8 cellular contexts compared by ENCODE assay signal in genomic region chr2:61853848-61854434, GRCh38. TPM values are rescaled to one million over a fixed set of nuclear protein-coding genes. Genes with fewer than 3 reads are reported as not detected.
DNase-seq lines count a peak whose midpoint lies in the region; ATAC-seq and TF ChIP-seq lines count a peak whose summit lies in the region.

FAM161A (minus strand) TSS chr2:61854060; CDS start chr2:61854041, 19 bp downstream.

- H4K20me1 ChIP-seq in DND-41 (ENCODE audit: insufficient read depth, low read length) (no peaks in the 10 kb centered on the region), fibroblast of lung (ENCODE audit: control insufficient read depth, extremely low read depth, insufficient read depth, low read length) (no peaks in the 10 kb centered on the region)

- peak within 1 kb of the TSS; percentile 96 for H3K4me2 ChIP-seq in DND-41 (ENCODE audit: insufficient read depth, low read length)
- peak within 1 kb of the TSS; percentile 95 for H3K4me2 ChIP-seq in fibroblast of lung (ENCODE audit: extremely low read depth, insufficient read depth, low read length)

- peak within 1 kb of the TSS; percentile 98 for H2AFZ ChIP-seq in DND-41 (ENCODE audit: low read depth, low read length)
- H2AFZ ChIP-seq in fibroblast of lung (ENCODE audit: low read length), result peak within 1 kb of the TSS; percentile 100

- H3K4me1 Mint-ChIP-seq in activated T-helper 1 cell treated with anti-CD3 and anti-CD28 coated beads, Interleukin-12 subunit alpha, Interleukin-12 subunit beta, Interleukin-2, Interleukin-4 antibody, amounts not matched to agents 30 ng/mL and 10 ng/mL and 1 ng/mL, durations not matched to agents 14 hours and 24 hours and 36 hours (ENCODE audit: low read depth), result peaks cover 23% of the 10 kb centered on the region
- H3K4me1 Mint-ChIP-seq in naive thymus-derived CD4-positive, alpha-beta T cell, result peaks cover 10 to 27% (median 17%) of the 10 kb centered on the region in 7 donors
- peaks cover 9% of the 10 kb centered on the region for H3K4me1 Mint-ChIP-seq in stimulated activated memory B cell treated with anti-CD40 and anti-IgM and Interleukin-4, amounts not matched to agents 10 μg/mL and 1 μg/mL and 100 μg/mL, for 72 hours

- no peak for TF ChIP-seq CTCF in DND-41 (IDR thresholded peaks at IDR 0.05; ENCODE audit: borderline replicate concordance, extremely low read depth, low read length, poor library complexity, severe bottlenecking)
- no peak for TF ChIP-seq CTCF in Panc1 (IDR thresholded peaks at IDR 0.05)
- TF ChIP-seq CTCF in fibroblast of lung (conservative IDR thresholded peaks at IDR 0.05 in 1 of 2, IDR thresholded peaks at IDR 0.05 in 1 of 2; ENCODE audit: low read depth in 1 of 2, low read length in 2 of 2), result no peak

- CTCF ChIA-PET in Panc1 (lab: Charles Lee), result no interaction called here
- CTCF ChIA-PET in naive thymus-derived CD4-positive, alpha-beta T cell (lab: Charles Lee), result interaction anchor here (0.9 to 1.1 kb wide), 2 partner anchors 188 to 718 kb away, joined by 3 to 6 read pairs; no protein-coding TSS in a partner anchor

- H3K36me3 ChIP-seq in DND-41 (ENCODE audit: insufficient read depth, low read length) (no peaks in the 10 kb centered on the region; the same call in 1 of the 2 replicates), Panc1 (ENCODE audit: control insufficient read depth, insufficient read depth, low read length) (no peaks in the 10 kb centered on the region), fibroblast of lung (ENCODE audit: control insufficient read depth, insufficient read depth, low read length) (no peaks in the 10 kb centered on the region)
- peaks cover 0 to 6% (median 0%) of the 10 kb centered on the region in 3 experiments for H3K36me3 ChIP-seq in naive thymus-derived CD4-positive, alpha-beta T cell (ENCODE audit: control insufficient read depth in 2 of 3, insufficient read depth in 3 of 3, low read length in 3 of 3)

- POLR2A ChIA-PET in Panc1 (lab: Charles Lee), result no interaction called here
- POLR2A ChIA-PET in naive thymus-derived CD4-positive, alpha-beta T cell (lab: Charles Lee), result interaction anchor here (1.0 to 1.8 kb wide), 8 partner anchors 9 to 1735 kb away, joined by 3 to 11 read pairs (median 5); partner anchors contain the start of genes COMMD1, MDH1, WDPCP and XPO1

- in situ Hi-C loops in Panc1 (cut with HindIII; ENCODE audit: low pct_unique_long_range_greater_than_20kb, low sequenced_read_pairs), result no loop called here

- intact Hi-C loops in Panc1 (cut with micrococcal nuclease; ENCODE audit: unreplicated experiment), result no loop called here
- intact Hi-C loops in activated T-helper 1 cell treated with anti-CD3 and anti-CD28 coated beads, Interleukin-12 subunit alpha, Interleukin-12 subunit beta, Interleukin-2, Interleukin-4 antibody, amounts not matched to agents 30 ng/mL and 10 ng/mL and 1 ng/mL, durations not matched to agents 14 hours and 24 hours and 36 hours (cut with micrococcal nuclease), result loop anchor here (1.0 to 10.0 kb wide), 14 partner anchors 15 to 1734 kb away; partner anchors contain the start of genes B3GNT2, CCT4, COMMD1 and EHBP1
- intact Hi-C loops in naive thymus-derived CD4-positive, alpha-beta T cell (cut with micrococcal nuclease), result loop anchor here (1.0 to 10.0 kb wide), 15 partner anchors 34 to 1734 kb away; partner anchors contain the start of genes CCT4 (in 2 of the 2), COMMD1 (in 2 of the 2), MDH1 (in 2 of the 2) and USP34 (in 2 of the 2)

- H3K9ac ChIP-seq in DND-41 (ENCODE audit: low read depth, low read length) (peak within 1 kb of the TSS; percentile 69), fibroblast of lung (ENCODE audit: insufficient read depth, low read length) (peak within 1 kb of the TSS; percentile 69)

- H3K4me3 Mint-ChIP-seq in activated T-helper 1 cell treated with anti-CD3 and anti-CD28 coated beads, Interleukin-12 subunit alpha, Interleukin-12 subunit beta, Interleukin-2, Interleukin-4 antibody, amounts not matched to agents 30 ng/mL and 10 ng/mL and 1 ng/mL, durations not matched to agents 14 hours and 24 hours and 36 hours, result peak within 1 kb of the TSS; percentile 98
- H3K4me3 Mint-ChIP-seq in naive thymus-derived CD4-positive, alpha-beta T cell, result peak within 1 kb of the TSS; percentile 92 to 99 (median 96)
- peak within 1 kb of the TSS; percentile 96 for H3K4me3 Mint-ChIP-seq in stimulated activated memory B cell treated with anti-CD40 and anti-IgM and Interleukin-4, amounts not matched to agents 10 μg/mL and 1 μg/mL and 100 μg/mL, for 72 hours

- peaks cover 6% of the 10 kb centered on the region for H3K36me3 Mint-ChIP-seq in activated T-helper 1 cell treated with anti-CD3 and anti-CD28 coated beads, Interleukin-12 subunit alpha, Interleukin-12 subunit beta, Interleukin-2, Interleukin-4 antibody, amounts not matched to agents 30 ng/mL and 10 ng/mL and 1 ng/mL, durations not matched to agents 14 hours and 24 hours and 36 hours (ENCODE audit: low read depth)
- H3K36me3 Mint-ChIP-seq in naive thymus-derived CD4-positive, alpha-beta T cell, result peaks cover 0 to 3% (median 0%) of the 10 kb centered on the region in 5 donors
- H3K36me3 Mint-ChIP-seq in stimulated activated memory B cell treated with anti-CD40 and anti-IgM and Interleukin-4, amounts not matched to agents 10 μg/mL and 1 μg/mL and 100 μg/mL, for 72 hours, result peaks cover 4% of the 10 kb centered on the region

- H3K27ac ChIP-seq in DND-41 (ENCODE audit: low read length) (peak within 1 kb of the TSS; percentile 88), Panc1 (ENCODE audit: low read length) (peak within 1 kb of the TSS; percentile 93), fibroblast of lung (ENCODE audit: insufficient read depth, low read length) (peak within 1 kb of the TSS; percentile 72)
- H3K27ac ChIP-seq in naive thymus-derived CD4-positive, alpha-beta T cell (ENCODE audit: low read depth, low read length), result peak within 1 kb of the TSS; percentile 77

- peak within 1 kb of the TSS; percentile 74 to 95 for H3K4me3 ChIP-seq in DND-41 (ENCODE audit: low read depth in 1 of 2, low read length in 2 of 2)
- peak within 1 kb of the TSS; percentile 95 to 99 for H3K4me3 ChIP-seq in Panc1 (ENCODE audit: low read depth in 2 of 2, low read length in 2 of 2)
- peak within 1 kb of the TSS; percentile 40 to 89 (median 66) for H3K4me3 ChIP-seq in fibroblast of lung (replicated peaks in 1 of 4; ENCODE audit: control extremely low read depth in 1 of 4, insufficient read depth in 1 of 4, low read depth in 3 of 4, low read length in 4 of 4)
- peak within 1 kb of the TSS; percentile 100 for H3K4me3 ChIP-seq in naive thymus-derived CD4-positive, alpha-beta T cell (ENCODE audit: low read length)

- H3K27me3 ChIP-seq in DND-41 (ENCODE audit: insufficient read depth, low read length, poor library complexity) (no peaks in the 10 kb centered on the region), Panc1 (ENCODE audit: control insufficient read depth, insufficient read depth, low read length) (no peaks in the 10 kb centered on the region), fibroblast of lung (ENCODE audit: control insufficient read depth, insufficient read depth, low read length) (no peaks in the 10 kb centered on the region)
- H3K27me3 ChIP-seq in naive thymus-derived CD4-positive, alpha-beta T cell (ENCODE audit: control insufficient read depth in 2 of 2, insufficient read depth in 2 of 2, low read length in 2 of 2), result no peaks in the 10 kb centered on the region

- H3K4me1 ChIP-seq in DND-41 (ENCODE audit: insufficient read depth, low read length) (peaks cover 20% of the 10 kb centered on the region), Panc1 (ENCODE audit: control insufficient read depth, insufficient read depth, low read length) (peaks cover 10% of the 10 kb centered on the region), fibroblast of lung (ENCODE audit: control insufficient read depth, extremely low read depth, insufficient read depth, low read length) (peaks cover 7% of the 10 kb centered on the region)
- peaks cover 4 to 6% of the 10 kb centered on the region in 2 donors for H3K4me1 ChIP-seq in naive thymus-derived CD4-positive, alpha-beta T cell (ENCODE audit: control insufficient read depth in 2 of 2, insufficient read depth in 2 of 2, low read length in 2 of 2)

- DNase-seq in DND-41 (peak; percentile 80), KG1 (lab: John Stamatoyannopoulos, UW) (peak; percentile 72), Panc1 (ENCODE audit: low read depth, low spot score) (peak; percentile 42), fibroblast of lung (ENCODE audit: low read depth in 2 of 2) (peak; percentile 79 to 85)
- peak; percentile 67 for DNase-seq in activated T-helper 1 cell treated with anti-CD3 and anti-CD28 coated beads, Interleukin-12 subunit alpha, Interleukin-12 subunit beta, Interleukin-2, Interleukin-4 antibody, amounts not matched to agents 30 ng/mL and 10 ng/mL and 1 ng/mL, durations not matched to agents 14 hours and 24 hours and 36 hours (ENCODE audit: low spot score)
- peak in 5 of 9 donors; percentile 58 to 83 (median 72) for DNase-seq in naive thymus-derived CD4-positive, alpha-beta T cell

- no peaks in the 10 kb centered on the region for H3K79me2 ChIP-seq in DND-41 (ENCODE audit: insufficient read depth, low read length)
- no peaks in the 10 kb centered on the region for H3K79me2 ChIP-seq in fibroblast of lung (ENCODE audit: control insufficient read depth, insufficient read depth, low read length)

- H3K9me3 Mint-ChIP-seq in activated T-helper 1 cell treated with anti-CD3 and anti-CD28 coated beads, Interleukin-12 subunit alpha, Interleukin-12 subunit beta, Interleukin-2, Interleukin-4 antibody, amounts not matched to agents 30 ng/mL and 10 ng/mL and 1 ng/mL, durations not matched to agents 14 hours and 24 hours and 36 hours, result no peaks in the 10 kb centered on the region
- H3K9me3 Mint-ChIP-seq in naive thymus-derived CD4-positive, alpha-beta T cell, result peaks cover 0 to 2% (median 0%) of the 10 kb centered on the region in 11 donors
- H3K9me3 Mint-ChIP-seq in stimulated activated memory B cell treated with anti-CD40 and anti-IgM and Interleukin-4, amounts not matched to agents 10 μg/mL and 1 μg/mL and 100 μg/mL, for 72 hours, result no peaks in the 10 kb centered on the region

- H3K27me3 Mint-ChIP-seq in activated T-helper 1 cell treated with anti-CD3 and anti-CD28 coated beads, Interleukin-12 subunit alpha, Interleukin-12 subunit beta, Interleukin-2, Interleukin-4 antibody, amounts not matched to agents 30 ng/mL and 10 ng/mL and 1 ng/mL, durations not matched to agents 14 hours and 24 hours and 36 hours (ENCODE audit: insufficient read depth), result no peaks in the 10 kb centered on the region
- no peaks in the 10 kb centered on the region for H3K27me3 Mint-ChIP-seq in naive thymus-derived CD4-positive, alpha-beta T cell
- H3K27me3 Mint-ChIP-seq in stimulated activated memory B cell treated with anti-CD40 and anti-IgM and Interleukin-4, amounts not matched to agents 10 μg/mL and 1 μg/mL and 100 μg/mL, for 72 hours, result no peaks in the 10 kb centered on the region

- no peaks in the 10 kb centered on the region for H3K9me3 ChIP-seq in DND-41 (ENCODE audit: insufficient read depth, low read length, severe bottlenecking)
- no peaks in the 10 kb centered on the region for H3K9me3 ChIP-seq in Panc1 (ENCODE audit: control insufficient read depth, insufficient read depth, low read depth, low read length)
- no peaks in the 10 kb centered on the region for H3K9me3 ChIP-seq in fibroblast of lung (ENCODE audit: control insufficient read depth, insufficient read depth, low read depth, low read length)
- no peaks in the 10 kb centered on the region for H3K9me3 ChIP-seq in naive thymus-derived CD4-positive, alpha-beta T cell (ENCODE audit: control insufficient read depth in 2 of 3, low read length in 3 of 3)

- ATAC-seq in DND-41 (ENCODE audit: insufficient read depth, low read depth) (peak; percentile 73), GM21786 (IDR thresholded peaks at IDR 0.05; ENCODE audit: unreplicated experiment) (peak; percentile 77), Panc1 (peak; percentile 95)
- peak; percentile 64 for ATAC-seq in naive thymus-derived CD4-positive, alpha-beta T cell
- peak; percentile 92 for ATAC-seq in stimulated activated memory B cell treated with anti-CD40 and anti-IgM and Interleukin-4, amounts not matched to agents 10 μg/mL and 1 μg/mL and 100 μg/mL, for 72 hours

- no TSS peak for BruUV-seq in Panc1 (replicated peaks; lab: Mats Ljungman, UMichigan)

- H3K27ac Mint-ChIP-seq in activated T-helper 1 cell treated with anti-CD3 and anti-CD28 coated beads, Interleukin-12 subunit alpha, Interleukin-12 subunit beta, Interleukin-2, Interleukin-4 antibody, amounts not matched to agents 30 ng/mL and 10 ng/mL and 1 ng/mL, durations not matched to agents 14 hours and 24 hours and 36 hours, result peak within 1 kb of the TSS; percentile 88
- peak within 1 kb of the TSS; percentile 90 to 98 (median 95) for H3K27ac Mint-ChIP-seq in naive thymus-derived CD4-positive, alpha-beta T cell
- peak within 1 kb of the TSS; percentile 91 for H3K27ac Mint-ChIP-seq in stimulated activated memory B cell treated with anti-CD40 and anti-IgM and Interleukin-4, amounts not matched to agents 10 μg/mL and 1 μg/mL and 100 μg/mL, for 72 hours

RNA-seq across cellular contexts. Expression of gene FAM161A, which starts in this region (rescaled TPM):
- total RNA-seq in Panc1 (2021; ENCODE audit: unreplicated experiment) (10.1 TPM), fibroblast of lung (2.6 and 3.1 TPM in 2 replicates)
- 4.5 TPM for polyA plus RNA-seq in Panc1 (2012; ENCODE audit: insufficient read length)
- total RNA-seq in activated T-helper 1 cell treated with anti-CD3 and anti-CD28 coated beads, Interleukin-12 subunit alpha, Interleukin-12 subunit beta, Interleukin-2, Interleukin-4 antibody, amounts not matched to agents 30 ng/mL and 10 ng/mL and 1 ng/mL, durations not matched to agents 14 hours and 24 hours and 36 hours, result 3.6 and 3.7 TPM in 2 replicates
- polyA plus RNA-seq in fibroblast of lung, result 0.84 and 1.1 TPM in 2 replicates
- polyA plus RNA-seq in fibroblast of lung (2012), result 1.2 and 1.4 TPM in 2 replicates
- not detected in 2 replicates for polyA minus RNA-seq in fibroblast of lung (ENCODE audit: low replicate concordance)
- total RNA-seq in naive thymus-derived CD4-positive, alpha-beta T cell, result 1 to 10 TPM; 2.0 to 4.7 (median 4.0) TPM
- 1 to 10 TPM; 1.9 to 2.1 TPM for polyA plus RNA-seq in naive thymus-derived CD4-positive, alpha-beta T cell

Comparison
In these comparisons a context has a peak if more than half of its experiments do, and no peak if none do; other contexts are left out.
1. Peak in every context shown above with its lines: DNase-seq, ATAC-seq, H3K4me3 ChIP-seq and H3K27ac ChIP-seq.